ENCODE assay signal across 12 cellular contexts in the genomic region with DNA sequence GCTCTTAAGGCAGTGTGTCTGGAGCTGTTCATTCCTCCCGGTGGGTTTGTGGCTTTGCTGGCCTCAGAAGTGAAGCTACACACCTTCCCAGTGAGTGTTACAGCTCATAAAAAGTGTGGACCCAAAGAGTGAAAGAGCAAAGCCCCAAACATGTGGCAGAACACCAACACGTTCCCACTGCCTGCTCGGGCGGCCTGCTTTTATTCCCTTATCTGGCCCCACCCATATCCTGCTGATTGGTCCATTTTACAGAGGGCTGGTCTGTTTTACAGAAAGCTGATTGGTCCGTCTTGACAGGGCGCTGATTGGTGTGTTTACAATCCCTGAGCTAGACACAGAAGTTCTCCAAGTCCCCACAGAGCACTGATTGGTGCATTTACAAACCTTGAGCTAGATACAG. TPM values are rescaled to one million over a fixed set of nuclear protein-coding genes. Genes with fewer than 3 reads are reported as not detected.
DNase-seq lines count a peak whose midpoint lies in the region; ATAC-seq and TF ChIP-seq lines count a peak whose summit lies in the region.
"Had no signal": no experiment of that assay in that cellular context is flagged by ENCODE, and none has a peak within 500 bp of the region (broad histone marks: within the 10 kb centered on the region; RNA-seq: fewer than 3 reads in every experiment).

No MANE protein-coding gene starts in this region.

- H3K4me3 Mint-ChIP-seq in T-helper 1 cell treated with Interleukin-12 subunit alpha and Interleukin-12 subunit beta and Interleukin-4 antibody, amounts not matched to agents 30 μg/mL and 1 μg/mL, for 36 hours: no peak overlapping the region
- H3K4me3 Mint-ChIP-seq in immature natural killer cell: peak overlapping the region in 3 of 5 donors; percentile 32 to 57 (median 35)

- peaks cover 15% of the 10 kb centered on the region for H3K4me1 Mint-ChIP-seq in T-helper 1 cell treated with Interleukin-12 subunit alpha and Interleukin-12 subunit beta and Interleukin-4 antibody, amounts not matched to agents 30 μg/mL and 1 μg/mL, for 36 hours (ENCODE audit: low read depth)
- H3K4me1 Mint-ChIP-seq in immature natural killer cell: peaks cover 28 to 33% of the 10 kb centered on the region in 2 donors

- H3K36me3 Mint-ChIP-seq in T-helper 1 cell treated with Interleukin-12 subunit alpha and Interleukin-12 subunit beta and Interleukin-4 antibody, amounts not matched to agents 30 μg/mL and 1 μg/mL, for 36 hours (ENCODE audit: low read depth): peaks cover 2% of the 10 kb centered on the region
- H3K36me3 Mint-ChIP-seq in immature natural killer cell: peaks cover 0 to 3% (median 0%) of the 10 kb centered on the region in 3 donors

- no peak for TF ChIP-seq POLR2A in testis (IDR thresholded peaks at IDR 0.05)

- TF ChIP-seq CTCF in heart right ventricle (IDR thresholded peaks at IDR 0.05) (no peak), testis (IDR thresholded peaks at IDR 0.05) (no peak), dorsolateral prefrontal cortex (IDR thresholded peaks at IDR 0.05 in 54 of 56, conservative IDR thresholded peaks at IDR 0.05 in 2 of 56; ENCODE audit: low read depth in 1 of 56, partially characterized antibody in 56 of 56) (no peak)

- DNase-seq in left ventricle myocardium superior (peak; percentile 15), heart right ventricle (no peak), immature natural killer cell (no peak), testis (peak; percentile 73), NCI-H1105 (lab: John Stamatoyannopoulos, UW) (no peak), NCI-H446 (lab: John Stamatoyannopoulos, UW) (no peak), dorsolateral prefrontal cortex (no peak)
- DNase-seq: stimulated activated CD4-positive, alpha-beta T cell treated with anti-CD3 and anti-CD28 coated beads, Interleukin-2, amount 100 ng/mL, for 48 hours; stimulated activated naive CD4-positive, alpha-beta T cell had no signal

- H3K27ac ChIP-seq in heart right ventricle: no peak overlapping the region
- no peak overlapping the region for H3K27ac ChIP-seq in testis
- peak overlapping the region in 1 of 59 donors; percentile 71 for H3K27ac ChIP-seq in dorsolateral prefrontal cortex
- H3K27ac ChIP-seq: HL-60 had no signal

- H3K27ac Mint-ChIP-seq in T-helper 1 cell treated with Interleukin-12 subunit alpha and Interleukin-12 subunit beta and Interleukin-4 antibody, amounts not matched to agents 30 μg/mL and 1 μg/mL, for 36 hours: peak overlapping the region; percentile 31
- H3K27ac Mint-ChIP-seq in immature natural killer cell: peak overlapping the region in 3 of 6 donors; percentile 10 to 35 (median 22)
- H3K27ac Mint-ChIP-seq: activated naive CD4-positive, alpha-beta T cell treated with anti-CD3 and anti-CD28 coated beads, Interleukin-2, amount 50 U/mL, for 72 hours had no signal

- ATAC-seq in left ventricle myocardium superior (no peak), heart right ventricle (no peak)
- ATAC-seq: activated naive CD4-positive, alpha-beta T cell treated with anti-CD3 and anti-CD28 coated beads, Interleukin-2, amount 50 U/mL, for 72 hours had no signal

- H3K9me3 ChIP-seq in heart right ventricle (no peaks in the 10 kb centered on the region), testis (no peaks in the 10 kb centered on the region)

- WGBS in heart right ventricle, 2 donors: 92% methylated on average over 6 of the region's 6 CpGs
- WGBS in testis, 2 donors: 65 to 69% methylated on average over 6 of the region's 6 CpGs

- H3K4me3 ChIP-seq in heart right ventricle (no peak overlapping the region), testis (no peak overlapping the region), dorsolateral prefrontal cortex (no peak overlapping the region)

- intact Hi-C loops in left ventricle myocardium superior (cut with micrococcal nuclease): no loop called here
- intact Hi-C loops in heart right ventricle (cut with DNase I): loop anchor here in 2 of 10 donors (5.0 kb wide), 1 partner anchor 42 kb away; no protein-coding TSS in a partner anchor
- intact Hi-C loops in testis (cut with DNase I; ENCODE audit: low total_unique reads): no loop called here
- intact Hi-C loops in dorsolateral prefrontal cortex (cut with DNase I): no loop called here

- H3K36me3 ChIP-seq in heart right ventricle: peaks cover 0 to 23% (median 1%) of the 10 kb centered on the region in 9 donors
- no peaks in the 10 kb centered on the region for H3K36me3 ChIP-seq in testis (ENCODE audit: low read depth, missing control alignments)

- no peaks in the 10 kb centered on the region for H3K27me3 Mint-ChIP-seq in T-helper 1 cell treated with Interleukin-12 subunit alpha and Interleukin-12 subunit beta and Interleukin-4 antibody, amounts not matched to agents 30 μg/mL and 1 μg/mL, for 36 hours (ENCODE audit: low read depth)
- peaks cover 4 to 12% (median 12%) of the 10 kb centered on the region in 3 donors for H3K27me3 Mint-ChIP-seq in immature natural killer cell (ENCODE audit: low read depth in 3 of 3)

- H3K27me3 ChIP-seq in heart right ventricle (no peaks in the 10 kb centered on the region), testis (no peaks in the 10 kb centered on the region), dorsolateral prefrontal cortex (no peaks in the 10 kb centered on the region)

- H3K4me1 ChIP-seq in heart right ventricle: peaks cover 17 to 64% (median 37%) of the 10 kb centered on the region in 9 donors
- H3K4me1 ChIP-seq in testis: peaks cover 27% of the 10 kb centered on the region

- no peaks in the 10 kb centered on the region for H3K9me3 Mint-ChIP-seq in T-helper 1 cell treated with Interleukin-12 subunit alpha and Interleukin-12 subunit beta and Interleukin-4 antibody, amounts not matched to agents 30 μg/mL and 1 μg/mL, for 36 hours
- no peaks in the 10 kb centered on the region for H3K9me3 Mint-ChIP-seq in immature natural killer cell
- H3K9me3 Mint-ChIP-seq: activated naive CD4-positive, alpha-beta T cell treated with anti-CD3 and anti-CD28 coated beads, Interleukin-2, amount 50 U/mL, for 72 hours had no signal

RNA-seq across cellular contexts. Expression of a gene that starts 2.3 kb away (rescaled TPM):
- 65.1 TPM for total RNA-seq in left ventricle myocardium superior
- total RNA-seq in heart right ventricle: 10 to 100 TPM; 43.3 to 69.6 (median 50.8) TPM
- 100 to 1,000 TPM in 1 of 2 donors, 10 to 100 TPM in 1; 78.6 to 203 TPM for polyA plus RNA-seq in heart right ventricle
- 100 to 1,000 TPM; 155 to 321 (median 203) TPM for polyA plus RNA-seq in immature natural killer cell
- total RNA-seq in testis: 100 to 1,000 TPM; 236 to 247 TPM
- 99.5 TPM for polyA plus RNA-seq in testis (ENCODE audit: insufficient read depth, low read depth, low replicate concordance)
- 10 to 100 TPM; 23.3 to 52.5 (median 36.1) TPM for total RNA-seq in dorsolateral prefrontal cortex

RNA-seq across cellular contexts. Expression of a gene that starts 26.6 kb away (rescaled TPM):
- total RNA-seq in left ventricle myocardium superior (226 TPM), heart right ventricle (100 to 1,000 TPM; 159 to 295 (median 195) TPM), testis (10 to 100 TPM; 48.7 to 79.4 TPM), dorsolateral prefrontal cortex (10 to 100 TPM in 62 of 120 experiments, 1 to 10 TPM in 58; 4.2 to 28.9 (median 10.3) TPM)
- polyA plus RNA-seq in heart right ventricle (100 to 1,000 TPM in 1 of 2 donors, 10 to 100 TPM in 1; 74.6 to 220 TPM), immature natural killer cell (1 to 10 TPM in 2 of 3 donors, under 1 TPM in 1; 0.43 to 2.4 (median 1.2) TPM), testis (ENCODE audit: insufficient read depth, low read depth, low replicate concordance) (79.6 TPM)

RNA-seq across cellular contexts. Expression of a gene that starts 44.9 kb away (rescaled TPM):
- total RNA-seq in left ventricle myocardium superior (142 TPM), heart right ventricle (100 to 1,000 TPM in 9 of 10 donors, 10 to 100 TPM in 1; 98.1 to 152 (median 141) TPM), testis (100 to 1,000 TPM; 106 to 125 TPM), dorsolateral prefrontal cortex (100 to 1,000 TPM in 5 of 120 experiments, 10 to 100 TPM in 115; 63.1 to 111 (median 79.7) TPM)
- polyA plus RNA-seq in heart right ventricle (100 to 1,000 TPM in 1 of 2 donors, 10 to 100 TPM in 1; 95.7 to 112 TPM), immature natural killer cell (10 to 100 TPM; 14.8 to 23.3 (median 21.3) TPM), testis (ENCODE audit: insufficient read depth, low read depth, low replicate concordance) (68.2 TPM)

RNA-seq across cellular contexts. Expression of a gene that starts 50.2 kb away (rescaled TPM):
- 5.3 TPM for total RNA-seq in left ventricle myocardium superior
- 1 to 10 TPM; 4.3 to 9.2 (median 6.9) TPM for total RNA-seq in heart right ventricle
- 1 to 10 TPM; 1.8 to 5.9 TPM for polyA plus RNA-seq in heart right ventricle
- polyA plus RNA-seq in immature natural killer cell: 1 to 10 TPM in 2 of 3 donors, under 1 TPM in 1; 0.25 to 2.4 (median 2.0) TPM
- 1 to 10 TPM; 6.1 to 8.4 TPM for total RNA-seq in testis
- 7.1 TPM for polyA plus RNA-seq in testis (ENCODE audit: insufficient read depth, low read depth, low replicate concordance)
- 1 to 10 TPM in 49 of 120 experiments, under 1 TPM in 71; 0.32 to 3.2 (median 0.91) TPM for total RNA-seq in dorsolateral prefrontal cortex

Comparison
In these comparisons a context has a peak if more than half of its experiments do, and no peak if none do; other contexts are left out.
1. DNase-seq: peak in left ventricle myocardium superior (single experiment) and testis (single experiment); none in heart right ventricle (0 of 2), immature natural killer cell (0 of 3), NCI-H1105 (single experiment), NCI-H446 (0 of 2) and dorsolateral prefrontal cortex (0 of 10).